ENCODE assay signal across 18 cellular contexts in the genomic region with DNA sequence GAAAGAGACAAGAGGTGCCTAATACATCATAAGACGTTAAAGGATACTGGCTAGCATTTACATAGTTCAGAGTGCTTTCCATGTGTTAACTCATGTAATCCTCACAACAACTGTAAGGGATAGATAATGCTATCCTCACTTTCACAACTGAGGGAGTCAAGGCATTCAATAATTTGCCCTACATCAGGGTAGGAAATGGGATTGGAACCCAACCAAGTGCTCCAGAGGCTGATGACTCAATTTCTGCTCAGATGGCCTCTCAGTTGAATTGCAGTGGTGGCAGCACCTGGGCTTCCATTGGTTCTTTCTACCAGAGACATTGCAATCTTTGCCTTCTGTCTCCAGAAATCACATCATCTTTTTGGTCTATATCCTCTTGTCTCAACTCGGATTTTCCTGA.
"Had no signal": no experiment of that assay in that cellular context is flagged by ENCODE, and none has a peak within 500 bp of the region (broad histone marks: within the 10 kb centered on the region; RNA-seq: fewer than 3 reads in every experiment).

No MANE protein-coding gene starts in this region.

- H3K4me3 ChIP-seq: gastrocnemius medialis, heart left ventricle, left lung, sigmoid colon, tibial artery had no signal

- H3K27me3 ChIP-seq: brain microvascular endothelial cell, gastrocnemius medialis, heart left ventricle, left lung, sigmoid colon, tibial artery had no signal

- DNase-seq: activated B cell treated with CpG ODN at 0.5 μM for 24 hours; activated CD4-positive, alpha-beta T cell treated with anti-CD3 and anti-CD28 coated beads, Interleukin-2, amount 10 ng/mL, durations not matched to agents 24 days and 14 days; activated CD8-positive, alpha-beta T cell treated with anti-CD3 and anti-CD28 coated beads for 36 hours; activated naive CD4-positive, alpha-beta T cell treated with Interleukin-2 at 50 U/mL for 16 hours; activated naive CD8-positive, alpha-beta T cell treated with anti-CD3 and anti-CD28 coated beads, Interleukin-2, amount 50 U/mL, for 24 hours; activated T-cell treated with anti-CD3 and anti-CD28 coated beads, Interleukin-2, amount 50 U/mL, for 1 hour; anterior cingulate cortex; brain microvascular endothelial cell; gastrocnemius medialis; heart left ventricle; kidney; left lung; midbrain; nucleus accumbens; sigmoid colon; stimulated activated CD8-positive, alpha-beta memory T cell treated with anti-CD3 and anti-CD28 coated beads, Interleukin-4, amount 100 ng/mL, for 48 hours; stimulated activated naive CD4-positive, alpha-beta T cell; tibial artery had no signal

- H3K9me3 ChIP-seq: gastrocnemius medialis, heart left ventricle, left lung, sigmoid colon, tibial artery had no signal

- ATAC-seq: activated CD8-positive, alpha-beta T cell treated with anti-CD3 and anti-CD28 coated beads for 36 hours; activated naive CD8-positive, alpha-beta T cell treated with anti-CD3 and anti-CD28 coated beads, Interleukin-2, amount 50 U/mL, for 24 hours; gastrocnemius medialis; heart left ventricle; left lung had no signal

- H3K4me1 ChIP-seq: gastrocnemius medialis, left lung had no signal

- H3K36me3 ChIP-seq: brain microvascular endothelial cell, gastrocnemius medialis, heart left ventricle, left lung, sigmoid colon, tibial artery had no signal

- H3K27ac ChIP-seq: brain microvascular endothelial cell, gastrocnemius medialis, heart left ventricle, left lung, sigmoid colon, tibial artery had no signal
